Comparison of ENCODE assay signal across 1 cellular context in genomic region chr6:105868823-105869460, GRCh38.
TF ChIP-seq lines count a peak whose summit lies in the region.

No MANE protein-coding gene starts in this region.

TF ChIP-seq in GM23338, 12 proteins besides CTCF, POLR2A, EP300 and RAD21 (continued from another document):
- TF ChIP-seq ZNF462 (CRISPR knock-in tag; IDR thresholded peaks at IDR 0.05) (no peak), EZH2 (IDR thresholded peaks at IDR 0.05; ENCODE audit: low read depth, unreplicated experiment) (no peak), POLR2AphosphoS5 (IDR thresholded peaks at IDR 0.05; ENCODE audit: low read depth) (no peak), ZNF114 (CRISPR knock-in tag; IDR thresholded peaks at IDR 0.05) (no peak), EZH2phosphoT487 (IDR thresholded peaks at IDR 0.05; ENCODE audit: unreplicated experiment) (no peak)
- TF ChIP-seq, protein P1, sequence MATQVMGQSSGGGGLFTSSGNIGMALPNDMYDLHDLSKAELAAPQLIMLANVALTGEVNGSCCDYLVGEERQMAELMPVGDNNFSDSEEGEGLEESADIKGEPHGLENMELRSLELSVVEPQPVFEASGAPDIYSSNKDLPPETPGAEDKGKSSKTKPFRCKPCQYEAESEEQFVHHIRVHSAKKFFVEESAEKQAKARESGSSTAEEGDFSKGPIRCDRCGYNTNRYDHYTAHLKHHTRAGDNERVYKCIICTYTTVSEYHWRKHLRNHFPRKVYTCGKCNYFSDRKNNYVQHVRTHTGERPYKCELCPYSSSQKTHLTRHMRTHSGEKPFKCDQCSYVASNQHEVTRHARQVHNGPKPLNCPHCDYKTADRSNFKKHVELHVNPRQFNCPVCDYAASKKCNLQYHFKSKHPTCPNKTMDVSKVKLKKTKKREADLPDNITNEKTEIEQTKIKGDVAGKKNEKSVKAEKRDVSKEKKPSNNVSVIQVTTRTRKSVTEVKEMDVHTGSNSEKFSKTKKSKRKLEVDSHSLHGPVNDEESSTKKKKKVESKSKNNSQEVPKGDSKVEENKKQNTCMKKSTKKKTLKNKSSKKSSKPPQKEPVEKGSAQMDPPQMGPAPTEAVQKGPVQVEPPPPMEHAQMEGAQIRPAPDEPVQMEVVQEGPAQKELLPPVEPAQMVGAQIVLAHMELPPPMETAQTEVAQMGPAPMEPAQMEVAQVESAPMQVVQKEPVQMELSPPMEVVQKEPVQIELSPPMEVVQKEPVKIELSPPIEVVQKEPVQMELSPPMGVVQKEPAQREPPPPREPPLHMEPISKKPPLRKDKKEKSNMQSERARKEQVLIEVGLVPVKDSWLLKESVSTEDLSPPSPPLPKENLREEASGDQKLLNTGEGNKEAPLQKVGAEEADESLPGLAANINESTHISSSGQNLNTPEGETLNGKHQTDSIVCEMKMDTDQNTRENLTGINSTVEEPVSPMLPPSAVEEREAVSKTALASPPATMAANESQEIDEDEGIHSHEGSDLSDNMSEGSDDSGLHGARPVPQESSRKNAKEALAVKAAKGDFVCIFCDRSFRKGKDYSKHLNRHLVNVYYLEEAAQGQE (IDR thresholded peaks at IDR 0.05; ENCODE audit: unreplicated experiment): no peak
